ENCODE assay signal across 1 cellular context in the genomic region with DNA sequence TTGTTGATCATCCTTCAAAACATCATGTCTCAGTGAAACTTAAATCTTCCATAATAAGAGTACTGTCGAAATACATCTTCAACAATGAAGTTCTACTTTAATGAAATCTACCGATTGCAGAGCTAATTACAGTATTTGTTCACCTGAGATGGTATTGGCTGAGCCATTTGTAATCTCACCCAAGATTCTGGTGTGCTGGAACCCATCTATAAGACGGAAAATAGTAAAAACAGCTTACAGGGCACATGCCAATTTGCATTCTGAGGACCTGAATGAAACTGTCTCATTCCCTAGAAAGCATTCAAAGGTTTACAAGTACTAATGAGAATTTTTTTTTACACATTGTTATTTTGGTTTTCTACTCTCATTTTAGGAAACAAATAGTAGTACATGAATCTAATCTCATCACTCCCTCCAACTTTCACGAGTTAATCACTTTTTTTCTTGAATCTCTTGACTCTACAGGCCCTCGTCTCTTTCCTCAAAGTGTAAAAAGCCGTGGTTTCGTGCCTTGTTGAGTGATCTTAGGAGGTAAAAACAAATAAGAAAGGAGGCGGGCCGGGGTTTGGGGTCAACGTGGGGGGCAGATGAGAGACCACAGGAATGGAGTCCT.
TF ChIP-seq lines count a peak whose summit lies in the region.

No MANE protein-coding gene starts in this region.

TF ChIP-seq in SK-N-SH treated with all-trans-retinoic acid at 6 μM for 48 hours, 23 proteins besides CTCF, POLR2A, EP300 and RAD21:
- TF ChIP-seq, protein P1, sequence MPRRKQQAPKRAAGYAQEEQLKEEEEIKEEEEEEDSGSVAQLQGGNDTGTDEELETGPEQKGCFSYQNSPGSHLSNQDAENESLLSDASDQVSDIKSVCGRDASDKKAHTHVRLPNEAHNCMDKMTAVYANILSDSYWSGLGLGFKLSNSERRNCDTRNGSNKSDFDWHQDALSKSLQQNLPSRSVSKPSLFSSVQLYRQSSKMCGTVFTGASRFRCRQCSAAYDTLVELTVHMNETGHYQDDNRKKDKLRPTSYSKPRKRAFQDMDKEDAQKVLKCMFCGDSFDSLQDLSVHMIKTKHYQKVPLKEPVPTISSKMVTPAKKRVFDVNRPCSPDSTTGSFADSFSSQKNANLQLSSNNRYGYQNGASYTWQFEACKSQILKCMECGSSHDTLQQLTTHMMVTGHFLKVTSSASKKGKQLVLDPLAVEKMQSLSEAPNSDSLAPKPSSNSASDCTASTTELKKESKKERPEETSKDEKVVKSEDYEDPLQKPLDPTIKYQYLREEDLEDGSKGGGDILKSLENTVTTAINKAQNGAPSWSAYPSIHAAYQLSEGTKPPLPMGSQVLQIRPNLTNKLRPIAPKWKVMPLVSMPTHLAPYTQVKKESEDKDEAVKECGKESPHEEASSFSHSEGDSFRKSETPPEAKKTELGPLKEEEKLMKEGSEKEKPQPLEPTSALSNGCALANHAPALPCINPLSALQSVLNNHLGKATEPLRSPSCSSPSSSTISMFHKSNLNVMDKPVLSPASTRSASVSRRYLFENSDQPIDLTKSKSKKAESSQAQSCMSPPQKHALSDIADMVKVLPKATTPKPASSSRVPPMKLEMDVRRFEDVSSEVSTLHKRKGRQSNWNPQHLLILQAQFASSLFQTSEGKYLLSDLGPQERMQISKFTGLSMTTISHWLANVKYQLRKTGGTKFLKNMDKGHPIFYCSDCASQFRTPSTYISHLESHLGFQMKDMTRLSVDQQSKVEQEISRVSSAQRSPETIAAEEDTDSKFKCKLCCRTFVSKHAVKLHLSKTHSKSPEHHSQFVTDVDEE (CRISPR knock-in tag; IDR thresholded peaks at IDR 0.05): no peak
